Comparison of ENCODE assay signal across 1 cellular context in genomic region chr3:130084581-130084980, GRCh38.
A peak's percentile ranks its signal among the peaks of the same experiment; 100 is the strongest.
TF ChIP-seq lines count a peak whose summit lies in the region.

No MANE protein-coding gene starts in this region.

TF ChIP-seq in K562, 482 proteins besides CTCF, POLR2A, EP300 and RAD21 (continued from another document):
- peak; percentile 43 for TF ChIP-seq USF1 (CRISPR knock-in tag; IDR thresholded peaks at IDR 0.05)
- no peak for TF ChIP-seq E2F6 (IDR thresholded peaks at IDR 0.05; ENCODE audit: borderline replicate concordance in 1 of 2, extremely low read depth in 1 of 2, insufficient read depth in 1 of 2, insufficient read length in 1 of 2, low read depth in 1 of 2, low read length in 1 of 2, poor library complexity in 1 of 2, severe bottlenecking in 1 of 2)
- no peak for TF ChIP-seq ZNF282 (CRISPR knock-in tag; IDR thresholded peaks at IDR 0.05)
